Comparison of ENCODE assay signal across 17 cellular contexts in genomic region chr9:93303806-93304573, GRCh38.
DNase-seq lines count a peak whose midpoint lies in the region; ATAC-seq, FAIRE-seq and TF ChIP-seq lines count a peak whose summit lies in the region.
"Had no signal": no experiment of that assay in that cellular context is flagged by ENCODE, and none has a peak within 500 bp of the region (broad histone marks: within the 10 kb centered on the region; RNA-seq: fewer than 3 reads in every experiment).

No MANE protein-coding gene starts in this region.

- H3K27ac ChIP-seq in right atrium auricular region (peak overlapping the region in 1 of 2 donors; percentile 21), osteoblast (ENCODE audit: low read depth, low read length) (no peak overlapping the region), small intestine (ENCODE audit: low read depth in 1 of 2, low read length in 1 of 2) (no peak overlapping the region)

- no peak overlapping the region for H3K4me3 ChIP-seq in right atrium auricular region
- H3K4me3 ChIP-seq in osteoblast (ENCODE audit: insufficient read depth, low read length) = no peak overlapping the region
- no peak overlapping the region for H3K4me3 ChIP-seq in small intestine (ENCODE audit: low read depth in 1 of 2, low read length in 2 of 2)
- H3K4me3 ChIP-seq: GM23338 had no signal

- H4K20me1 ChIP-seq in osteoblast (ENCODE audit: insufficient read depth, low read length) = no peaks in the 10 kb centered on the region

- H3K27me3 Mint-ChIP-seq in WTC11 (ENCODE audit: low read depth) = no peaks in the 10 kb centered on the region
- no peaks in the 10 kb centered on the region for H3K27me3 Mint-ChIP-seq in type B pancreatic cell
- H3K27me3 Mint-ChIP-seq: activated CD4-positive, alpha-beta T cell treated with anti-CD3 and anti-CD28 coated beads, Interleukin-2, amount 10 ng/mL, durations not matched to agents 24 days and 14 days; CD4-positive, alpha-beta T cell had no signal

- POLR2A ChIA-PET in WTC11 (lab: Charles Lee) = no interaction called here

- WGBS in small intestine, 3 donors = 90 to 92% (median 92%) methylated on average over 19 of the region's 19 CpGs

- H3K4me1 Mint-ChIP-seq in WTC11 = peaks cover 10% of the 10 kb centered on the region
- peaks cover 6% of the 10 kb centered on the region for H3K4me1 Mint-ChIP-seq in type B pancreatic cell (ENCODE audit: unreplicated experiment)

- H3K9me3 Mint-ChIP-seq in WTC11 = no peaks in the 10 kb centered on the region
- H3K9me3 Mint-ChIP-seq in type B pancreatic cell = no peaks in the 10 kb centered on the region
- H3K9me3 Mint-ChIP-seq: activated CD4-positive, alpha-beta T cell treated with anti-CD3 and anti-CD28 coated beads, Interleukin-2, amount 10 ng/mL, durations not matched to agents 24 days and 14 days; CD4-positive, alpha-beta T cell; GM23338 had no signal

- no peaks in the 10 kb centered on the region for H3K79me2 ChIP-seq in osteoblast (ENCODE audit: insufficient read depth, low read length)

- H3K4me1 ChIP-seq in right atrium auricular region (peaks cover 0 to 26% of the 10 kb centered on the region in 2 donors), osteoblast (ENCODE audit: insufficient read depth, low read length) (no peaks in the 10 kb centered on the region), small intestine (ENCODE audit: control insufficient read depth in 2 of 2, insufficient read depth in 1 of 2, low read depth in 1 of 2, low read length in 1 of 2) (peaks cover 0 to 4% of the 10 kb centered on the region in 2 donors)

- no peaks in the 10 kb centered on the region for H3K9me3 ChIP-seq in right atrium auricular region
- no peaks in the 10 kb centered on the region for H3K9me3 ChIP-seq in osteoblast (ENCODE audit: low read depth, low read length)
- no peaks in the 10 kb centered on the region for H3K9me3 ChIP-seq in small intestine (ENCODE audit: control insufficient read depth, low read depth)

- no peak overlapping the region for H3K4me2 ChIP-seq in osteoblast (ENCODE audit: insufficient read depth, low read length)
- H3K4me2 ChIP-seq: GM23338 had no signal

- TF ChIP-seq CTCF in right atrium auricular region (IDR thresholded peaks at IDR 0.05) (no peak), WTC11 (IDR thresholded peaks at IDR 0.05) (no peak), osteoblast (IDR thresholded peaks at IDR 0.05; ENCODE audit: extremely low read depth, low read depth, low read length) (no peak), type B pancreatic cell (conservative IDR thresholded peaks at IDR 0.05) (no peak)

- no peaks in the 10 kb centered on the region for H3K27me3 ChIP-seq in right atrium auricular region
- peaks cover 4% of the 10 kb centered on the region for H3K27me3 ChIP-seq in osteoblast (ENCODE audit: insufficient read depth, low read length)
- H3K27me3 ChIP-seq in small intestine (ENCODE audit: control insufficient read depth in 2 of 2, insufficient read depth in 2 of 2, low read length in 2 of 2) = no peaks in the 10 kb centered on the region

- FAIRE-seq in small intestine (lab: Jason Lieb, UNC) = no peak
- FAIRE-seq: colon, TTC549 had no signal

- H3K36me3 Mint-ChIP-seq in WTC11 (no peaks in the 10 kb centered on the region; the same call in 1 of the 2 replicates), type B pancreatic cell (no peaks in the 10 kb centered on the region)

- DNase-seq in cardiac septum (ENCODE audit: low spot score) (peak; percentile 67), right atrium auricular region (ENCODE audit: low spot score) (no peak), WTC11 (ENCODE audit: low spot score) (peak; percentile 10), osteoblast (ENCODE audit: insufficient read length, low spot score, missing footprints) (peak; percentile 92), type B pancreatic cell (ENCODE audit: extremely low spot score, unreplicated experiment) (peak; percentile 51), cerebellum (ENCODE audit: low spot score) (no peak), small intestine (no peak)
- DNase-seq: activated CD4-positive, alpha-beta T cell treated with anti-CD3 and anti-CD28 coated beads, Interleukin-2, amount 10 ng/mL, durations not matched to agents 24 days and 14 days; activated naive CD4-positive, alpha-beta T cell treated with Interleukin-2 at 50 U/mL for 16 hours; NCI-H2029 treated with DMSO at 0.1 percent for 48 hours; NK-92 treated with Interleukin-12 subunit alpha and Interleukin-12 subunit beta, amount 100 ng/mL, for 24 hours; RPMI8226 had no signal

- H3K27ac Mint-ChIP-seq in WTC11 = peak overlapping the region; percentile 60; the same call in 1 of the 2 replicates
- H3K27ac Mint-ChIP-seq in type B pancreatic cell = no peak overlapping the region
- H3K27ac Mint-ChIP-seq: activated CD4-positive, alpha-beta T cell treated with anti-CD3 and anti-CD28 coated beads, Interleukin-2, amount 10 ng/mL, durations not matched to agents 24 days and 14 days; CD4-positive, alpha-beta T cell; GM23338 had no signal

- no peak overlapping the region for H3K4me3 Mint-ChIP-seq in WTC11
- no peak overlapping the region for H3K4me3 Mint-ChIP-seq in type B pancreatic cell
- H3K4me3 Mint-ChIP-seq: activated CD4-positive, alpha-beta T cell treated with anti-CD3 and anti-CD28 coated beads, Interleukin-2, amount 10 ng/mL, durations not matched to agents 24 days and 14 days; CD4-positive, alpha-beta T cell; GM23338 had no signal

- CTCF ChIA-PET in WTC11 (lab: Charles Lee) = interaction anchor here (0.6 to 3.9 kb wide), 30 partner anchors 9 to 195 kb away, joined by 3 to 31 read pairs (median 6); partner anchors contain the start of gene NINJ1

- no peak for ATAC-seq in WTC11
- ATAC-seq in GM21528 (IDR thresholded peaks at IDR 0.05; ENCODE audit: low FRiP score, unreplicated experiment) = no peak

- no peak overlapping the region for H2AFZ ChIP-seq in osteoblast (ENCODE audit: low read length)
- H2AFZ ChIP-seq: GM23338 had no signal

- intact Hi-C loops in cardiac septum (cut with DNase I) = loop anchor here (2.0 to 10.0 kb wide), 3 partner anchors 143 to 261 kb away; no protein-coding TSS in a partner anchor

- no peaks in the 10 kb centered on the region for H3K36me3 ChIP-seq in right atrium auricular region
- H3K36me3 ChIP-seq in osteoblast (ENCODE audit: insufficient read depth, low read length) = no peaks in the 10 kb centered on the region
- H3K36me3 ChIP-seq in small intestine (ENCODE audit: control insufficient read depth in 2 of 2, insufficient read depth in 2 of 2, low read length in 2 of 2) = peaks cover 0 to 2% of the 10 kb centered on the region in 2 donors

TF ChIP-seq in WTC11, 78 proteins besides CTCF, POLR2A, EP300 and RAD21 (continues in another document):
- TF ChIP-seq SMAD3 (CRISPR knock-in tag; IDR thresholded peaks at IDR 0.05; ENCODE audit: borderline replicate concordance) (no peak), ARID4B (CRISPR knock-in tag; IDR thresholded peaks at IDR 0.05; ENCODE audit: borderline replicate concordance) (no peak), EMX1 (CRISPR knock-in tag; IDR thresholded peaks at IDR 0.05) (no peak), ZNF396 (CRISPR knock-in tag; IDR thresholded peaks at IDR 0.05; ENCODE audit: borderline replicate concordance) (no peak), RORB (CRISPR knock-in tag; IDR thresholded peaks at IDR 0.05) (no peak), ZSCAN18 (CRISPR knock-in tag; IDR thresholded peaks at IDR 0.05) (no peak), CDX4 (CRISPR knock-in tag; IDR thresholded peaks at IDR 0.05; ENCODE audit: borderline replicate concordance) (no peak), NFYB (CRISPR knock-in tag; conservative IDR thresholded peaks at IDR 0.05; ENCODE audit: low read depth) (no peak)

Comparison
In these comparisons a context has a peak if more than half of its experiments do, and no peak if none do; other contexts are left out.
1. DNase-seq: peak in cardiac septum (single experiment), WTC11 (single experiment), osteoblast (single experiment) and type B pancreatic cell (single experiment); none in right atrium auricular region (single experiment), cerebellum (single experiment) and small intestine (single experiment).